Comparison of ENCODE assay signal across 8 cellular contexts in genomic region chr6:33455051-33455450, GRCh38. TPM values are rescaled to one million over a fixed set of nuclear protein-coding genes. Genes with fewer than 3 reads are reported as not detected.
DNase-seq lines count a peak whose midpoint lies in the region; ATAC-seq and TF ChIP-seq lines count a peak whose summit lies in the region.

No MANE protein-coding gene starts in this region.

- ATAC-seq in activated CD8-positive, alpha-beta T cell treated with anti-CD3 and anti-CD28 coated beads for 36 hours, result no peak
- ATAC-seq in stimulated activated effector memory CD8-positive, alpha-beta T cell treated with anti-CD3 and anti-CD28 coated beads, Interleukin-12 subunit alpha, Interleukin-12 subunit beta, amount 100 ng/mL, for 72 hours, result no peak
- ATAC-seq in GM19351 (IDR thresholded peaks at IDR 0.05; ENCODE audit: unreplicated experiment), result no peak

- TF ChIP-seq CTCF in HEK293 (tag by site-specific recombination; IDR thresholded peaks at IDR 0.05), result no peak
- TF ChIP-seq CTCF in activated CD8-positive, alpha-beta T cell treated with anti-CD3 and anti-CD28 coated beads for 36 hours (IDR thresholded peaks at IDR 0.05), result no peak

- CTCF ChIA-PET in HEK293 (lab: Yijun Ruan, JAX), result interaction anchor here (0.6 to 1.2 kb wide), 3 partner anchors 37 to 124 kb away, joined by 3 to 7 read pairs (median 4); partner anchors contain the start of gene CUTA
- CTCF ChIA-PET in activated CD8-positive, alpha-beta T cell treated with anti-CD3 and anti-CD28 coated beads for 36 hours (lab: Charles Lee), result interaction anchor here (0.6 to 1.6 kb wide), 3 partner anchors 24 to 131 kb away, joined by 3 to 10 read pairs (median 3); no protein-coding TSS in a partner anchor

- H3K27me3 Mint-ChIP-seq in activated CD8-positive, alpha-beta T cell treated with anti-CD3 and anti-CD28 coated beads for 36 hours, result no peaks in the 10 kb centered on the region

- no peaks in the 10 kb centered on the region for H3K9me3 Mint-ChIP-seq in activated CD8-positive, alpha-beta T cell treated with anti-CD3 and anti-CD28 coated beads for 36 hours
- no peaks in the 10 kb centered on the region for H3K9me3 Mint-ChIP-seq in stimulated activated effector memory CD8-positive, alpha-beta T cell treated with anti-CD3 and anti-CD28 coated beads, Interleukin-12 subunit alpha, Interleukin-12 subunit beta, amount 100 ng/mL, for 72 hours

- peaks cover 29% of the 10 kb centered on the region for H3K4me1 Mint-ChIP-seq in activated CD8-positive, alpha-beta T cell treated with anti-CD3 and anti-CD28 coated beads for 36 hours (ENCODE audit: low read depth)
- peaks cover 29% of the 10 kb centered on the region for H3K4me1 Mint-ChIP-seq in stimulated activated effector memory CD8-positive, alpha-beta T cell treated with anti-CD3 and anti-CD28 coated beads, Interleukin-12 subunit alpha, Interleukin-12 subunit beta, amount 100 ng/mL, for 72 hours

- H3K4me3 Mint-ChIP-seq in activated CD8-positive, alpha-beta T cell treated with anti-CD3 and anti-CD28 coated beads for 36 hours, result peak overlapping the region; percentile 84
- H3K4me3 Mint-ChIP-seq in stimulated activated effector memory CD8-positive, alpha-beta T cell treated with anti-CD3 and anti-CD28 coated beads, Interleukin-12 subunit alpha, Interleukin-12 subunit beta, amount 100 ng/mL, for 72 hours, result peak overlapping the region; percentile 94

- DNase-seq in activated CD8-positive, alpha-beta T cell treated with anti-CD3 and anti-CD28 coated beads for 36 hours, result no peak
- no peak for DNase-seq in stimulated activated effector memory CD8-positive, alpha-beta T cell treated with anti-CD3 and anti-CD28 coated beads, Interleukin-12 subunit alpha, Interleukin-12 subunit beta, amount 100 ng/mL, for 72 hours (ENCODE audit: low spot score in 2 of 2)
- DNase-seq in NOMO-1 treated with DMSO at 0.1 percent for 48 hours (lab: John Stamatoyannopoulos, UW; ENCODE audit: unreplicated experiment), result no peak
- no peak for DNase-seq in SIG-M5 treated with dmso at 0.1 percent for 504 hours (lab: John Stamatoyannopoulos, UW; ENCODE audit: unreplicated experiment)
- no peak for DNase-seq in SHP77 (lab: John Stamatoyannopoulos, UW)

- H3K9ac ChIP-seq in iPS-15b (ENCODE audit: low read depth, low read length), result peak overlapping the region; percentile 74

- POLR2A ChIA-PET in HEK293 (lab: Yijun Ruan, JAX), result interaction anchor here (0.9 to 2.4 kb wide), 20 partner anchors 8 to 483 kb away, joined by 3 to 26 read pairs (median 6); partner anchors contain the start of genes BAK1, CUTA, ITPR3 and RGL2
- POLR2A ChIA-PET in activated CD8-positive, alpha-beta T cell treated with anti-CD3 and anti-CD28 coated beads for 36 hours (lab: Charles Lee), result interaction anchor here (0.8 to 2.1 kb wide), 7 partner anchors 15 to 138 kb away, joined by 3 to 14 read pairs (median 5); partner anchors contain the start of gene ZBTB22

- peaks cover 2% of the 10 kb centered on the region for H3K27me3 ChIP-seq in iPS-15b (ENCODE audit: control insufficient read depth, insufficient read depth, low read length)

- peak overlapping the region; percentile 63; the same call in 1 of the 2 replicates for H3K27ac ChIP-seq in HEK293 (ENCODE audit: extremely low read depth, low read depth, low read length)

- peaks cover 24% of the 10 kb centered on the region for H3K36me3 Mint-ChIP-seq in activated CD8-positive, alpha-beta T cell treated with anti-CD3 and anti-CD28 coated beads for 36 hours (ENCODE audit: low read depth)
- peaks cover 47% of the 10 kb centered on the region for H3K36me3 Mint-ChIP-seq in stimulated activated effector memory CD8-positive, alpha-beta T cell treated with anti-CD3 and anti-CD28 coated beads, Interleukin-12 subunit alpha, Interleukin-12 subunit beta, amount 100 ng/mL, for 72 hours

- peak overlapping the region; percentile 54 for H3K4me3 ChIP-seq in HEK293 (ENCODE audit: low read depth, low read length)
- H3K4me3 ChIP-seq in iPS-15b (ENCODE audit: low read depth, low read length), result peak overlapping the region; percentile 80

- H3K27ac Mint-ChIP-seq in activated CD8-positive, alpha-beta T cell treated with anti-CD3 and anti-CD28 coated beads for 36 hours, result peak overlapping the region; percentile 90
- peak overlapping the region; percentile 89 for H3K27ac Mint-ChIP-seq in stimulated activated effector memory CD8-positive, alpha-beta T cell treated with anti-CD3 and anti-CD28 coated beads, Interleukin-12 subunit alpha, Interleukin-12 subunit beta, amount 100 ng/mL, for 72 hours

- H3K4me1 ChIP-seq in HEK293 (ENCODE audit: control insufficient read depth, insufficient read depth, low read length) (0 out of 2 replicates have a peak, but pooled peaks cover 3% of the 10 kb centered on the region), iPS-15b (ENCODE audit: control insufficient read depth, insufficient read depth, low read length) (peaks cover 2% of the 10 kb centered on the region)

- H3K36me3 ChIP-seq in HEK293 (ENCODE audit: control insufficient read depth in 2 of 2, insufficient read depth in 1 of 2, low read length in 2 of 2) (peaks cover 0 to 23% of the 10 kb centered on the region in 2 experiments; a peak in 1 of 3 replicates), iPS-15b (ENCODE audit: control insufficient read depth, insufficient read depth, low read length) (peaks cover 19% of the 10 kb centered on the region)

- intact Hi-C loops in activated CD8-positive, alpha-beta T cell treated with anti-CD3 and anti-CD28 coated beads for 36 hours (cut with micrococcal nuclease), result loop anchor here (10.0 kb wide), 1 partner anchor 120 kb away; no protein-coding TSS in a partner anchor

- no peaks in the 10 kb centered on the region for H3K9me3 ChIP-seq in HEK293 (ENCODE audit: control insufficient read depth, insufficient read depth, low read depth, low read length)
- H3K9me3 ChIP-seq in iPS-15b (ENCODE audit: control insufficient read depth, insufficient read depth, low read length), result no peaks in the 10 kb centered on the region

TF ChIP-seq in HEK293, 187 proteins besides CTCF, POLR2A, EP300 and RAD21:
- no peak for TF ChIP-seq KLF9 (tag by site-specific recombination; IDR thresholded peaks at IDR 0.05; ENCODE audit: low read depth)
- TF ChIP-seq ZSCAN4 (tag by site-specific recombination; IDR thresholded peaks at IDR 0.05), result no peak
- TF ChIP-seq ZNF580 (tag by site-specific recombination; IDR thresholded peaks at IDR 0.05), result no peak
- no peak for TF ChIP-seq ZNF114 (tag by site-specific recombination; IDR thresholded peaks at IDR 0.05)
- no peak for TF ChIP-seq ATF2 (tag by site-specific recombination; IDR thresholded peaks at IDR 0.05; ENCODE audit: low read depth)
TF ChIP-seq in HEK293: peak in this region for 0.

RNA-seq across cellular contexts. Expression of gene ZBTB9, which starts 0.7 kb away (rescaled TPM):
- 1 to 10 TPM; 7.8 to 8.7 TPM for total RNA-seq in activated CD8-positive, alpha-beta T cell treated with anti-CD3 and anti-CD28 coated beads for 36 hours

RNA-seq across cellular contexts. Expression of gene SYNGAP1, which starts 35.2 kb away (rescaled TPM):
- total RNA-seq in activated CD8-positive, alpha-beta T cell treated with anti-CD3 and anti-CD28 coated beads for 36 hours, result 10 to 100 TPM; 57.9 to 67.0 TPM

RNA-seq across cellular contexts. Expression of gene CUTA, which starts 37.1 kb away (rescaled TPM):
- total RNA-seq in activated CD8-positive, alpha-beta T cell treated with anti-CD3 and anti-CD28 coated beads for 36 hours, result 100 to 1,000 TPM; 155 to 160 TPM

RNA-seq across cellular contexts. Expression of gene PHF1, which starts 44.2 kb away (rescaled TPM):
- 10 to 100 TPM; 31.9 to 32.6 TPM for total RNA-seq in activated CD8-positive, alpha-beta T cell treated with anti-CD3 and anti-CD28 coated beads for 36 hours
